In the genomic region with DNA sequence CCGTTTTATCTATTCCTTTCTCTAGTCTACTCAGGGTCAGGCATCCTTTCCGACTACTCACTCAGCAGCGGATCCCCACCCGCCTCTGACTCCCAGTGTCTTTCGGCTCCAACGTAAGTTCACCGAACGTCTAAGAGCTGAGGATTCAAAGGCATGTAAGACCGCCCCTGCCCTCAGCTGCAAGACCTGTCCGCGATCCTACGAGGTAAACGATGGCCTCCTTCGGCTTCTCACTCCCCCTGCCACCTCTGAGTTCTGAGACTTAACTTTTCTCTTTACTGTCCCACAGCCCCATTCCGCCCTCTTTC, we compare ENCODE assay signal across 8 cellular contexts. TPM values are rescaled to one million over a fixed set of nuclear protein-coding genes. Genes with fewer than 3 reads are reported as not detected.
DNase-seq lines count a peak whose midpoint lies in the region; ATAC-seq and TF ChIP-seq lines count a peak whose summit lies in the region.

No MANE protein-coding gene starts in this region.

- peak overlapping the region; percentile 97 for H3K4me3 Mint-ChIP-seq in activated CD4-positive, alpha-beta T cell treated with anti-CD3 and anti-CD28 coated beads for 36 hours

- H3K9me3 ChIP-seq in IMR-90 (ENCODE audit: control insufficient read depth, insufficient read depth, low read length) (no peaks in the 10 kb centered on the region), colonic mucosa (no peaks in the 10 kb centered on the region), neural cell (ENCODE audit: low read length) (no peaks in the 10 kb centered on the region)

- peak overlapping the region; percentile 94 for H4K5ac ChIP-seq in IMR-90 (ENCODE audit: low read depth, low read length)

- TF ChIP-seq RAD21 in IMR-90 (IDR thresholded peaks at IDR 0.05; ENCODE audit: low read length) (no peak), neural cell (conservative IDR thresholded peaks at IDR 0.05) (no peak)

- H4K91ac ChIP-seq in IMR-90 (ENCODE audit: insufficient read depth, low read depth, low read length) = peak overlapping the region; percentile 77

- intact Hi-C loops in activated CD4-positive, alpha-beta T cell treated with anti-CD3 and anti-CD28 coated beads for 36 hours (cut with DNase I, micrococcal nuclease) = loop anchor here (1.0 to 5.0 kb wide), 12 partner anchors 7 to 1436 kb away; a partner anchor contains a TSS
- intact Hi-C loops in IMR-90 (cut with micrococcal nuclease) (loop anchor here (1.0 to 5.0 kb wide), 5 partner anchors 27 to 166 kb away; a partner anchor contains a TSS), colonic mucosa (cut with DNase I) (loop anchor here (10.0 kb wide), 1 partner anchor 153 kb away; no protein-coding TSS in a partner anchor)

- H3K56ac ChIP-seq in IMR-90 (ENCODE audit: extremely low read depth, insufficient read depth, low read length) = peak overlapping the region; percentile 73

- H3K4me1 ChIP-seq in IMR-90 (ENCODE audit: control insufficient read depth, insufficient read depth, low read length) = no peaks in the 10 kb centered on the region
- H3K4me1 ChIP-seq in colonic mucosa = no peaks in the 10 kb centered on the region

- H3K9ac ChIP-seq in IMR-90 (ENCODE audit: low read depth, low read length) (peak overlapping the region; percentile 98), colonic mucosa (ENCODE audit: low read depth in 2 of 2, low read length in 2 of 2) (peak overlapping the region; percentile 93 to 95), neural cell (ENCODE audit: low read length) (peak overlapping the region; percentile 83)

- no peaks in the 10 kb centered on the region for H3K9me1 ChIP-seq in IMR-90 (ENCODE audit: insufficient read depth, low read length)

- peak overlapping the region; percentile 95 for H2AK5ac ChIP-seq in IMR-90 (ENCODE audit: low read depth, low read length)

- dilution Hi-C loops in IMR-90 (cut with HindIII; ENCODE audit: low sequenced_read_pairs, unreplicated experiment) = no loop called here

- peaks cover 52% of the 10 kb centered on the region for H3K36me3 Mint-ChIP-seq in activated CD4-positive, alpha-beta T cell treated with anti-CD3 and anti-CD28 coated beads for 36 hours (ENCODE audit: low read depth)

- peak overlapping the region; percentile 98 for H3K27ac Mint-ChIP-seq in activated CD4-positive, alpha-beta T cell treated with anti-CD3 and anti-CD28 coated beads for 36 hours

- H3K79me1 ChIP-seq in IMR-90 (ENCODE audit: low read depth in 1 of 2, low read length in 2 of 2) = peaks cover 20 to 29% of the 10 kb centered on the region in 2 experiments

- H3K27ac ChIP-seq in IMR-90 (ENCODE audit: insufficient read depth, low read length) (peak overlapping the region; percentile 94), colonic mucosa (peak overlapping the region; percentile 96), neural cell (ENCODE audit: low read length) (peak overlapping the region; percentile 73)

- H3K36me3 ChIP-seq in IMR-90 (ENCODE audit: control insufficient read depth, insufficient read depth, low read length) (peaks cover 19% of the 10 kb centered on the region), colonic mucosa (peaks cover 17% of the 10 kb centered on the region), neural cell (ENCODE audit: insufficient read depth, low read length) (peaks cover 8% of the 10 kb centered on the region)

- no peaks in the 10 kb centered on the region for H3K9me3 Mint-ChIP-seq in activated CD4-positive, alpha-beta T cell treated with anti-CD3 and anti-CD28 coated beads for 36 hours (ENCODE audit: low read depth)

- no peaks in the 10 kb centered on the region for H3K9me2 ChIP-seq in neural cell (ENCODE audit: insufficient read depth, low read length)

- peak overlapping the region; percentile 97 for H3K4ac ChIP-seq in IMR-90 (ENCODE audit: low read depth, low read length)

- peak overlapping the region; percentile 82 for H3K23ac ChIP-seq in IMR-90 (ENCODE audit: low read depth, low read length)

- H2AFZ ChIP-seq in IMR-90 (replicated peaks; ENCODE audit: low read length, poor library complexity) (peak overlapping the region; percentile 97), neural cell (ENCODE audit: low read depth, low read length) (peak overlapping the region; percentile 61)

- TF ChIP-seq CTCF in IMR-90 (conservative IDR thresholded peaks at IDR 0.05; ENCODE audit: low read depth, low read length) (no peak), colonic mucosa (IDR thresholded peaks at IDR 0.05) (no peak), neural cell (IDR thresholded peaks at IDR 0.05; ENCODE audit: poor library complexity, severe bottlenecking) (no peak)

- BruUV-seq in IMR-90 (replicated peaks; lab: Mats Ljungman, UMichigan) = no TSS peak

- H4K8ac ChIP-seq in IMR-90 (ENCODE audit: low read depth in 2 of 2, low read length in 2 of 2) = peak overlapping the region; percentile 78 to 99

- H3K4me2 ChIP-seq in IMR-90 (ENCODE audit: low read depth, low read length) (peak overlapping the region; percentile 93), neural cell (ENCODE audit: low read length) (peak overlapping the region; percentile 65)

- DNase-seq in activated CD4-positive, alpha-beta T cell treated with anti-CD3 and anti-CD28 coated beads for 36 hours = no peak
- no peak for DNase-seq in activated CD4-positive, alpha-beta T cell treated with anti-CD3 and anti-CD28 coated beads, Interleukin-2, amount 50 U/mL, for 1 hour
- DNase-seq in IMR-90 (no peak), colonic mucosa (no peak), NCI-H2171 treated with DMSO at 0.1 percent for 48 hours (lab: John Stamatoyannopoulos, UW) (no peak)

- H2BK120ac ChIP-seq in IMR-90 (ENCODE audit: low read depth, low read length) = peak overlapping the region; percentile 41

- no peak overlapping the region for H2BK15ac ChIP-seq in IMR-90 (ENCODE audit: low read depth, low read length)

- H3K4me3 ChIP-seq in IMR-90 (ENCODE audit: insufficient read depth, low read depth, low read length) (peak overlapping the region; percentile 94), colonic mucosa (peak overlapping the region; percentile 89), neural cell (ENCODE audit: low read length) (peak overlapping the region; percentile 93)

- peak overlapping the region; percentile 95 for H3K14ac ChIP-seq in IMR-90 (replicated peaks; ENCODE audit: low read depth, low read length)

- peaks cover 11% of the 10 kb centered on the region for H3K79me2 ChIP-seq in neural cell (replicated peaks; ENCODE audit: insufficient read depth, low read length)

- WGBS in IMR-90 (ENCODE audit: extremely low coverage in 2 of 2, insufficient read length in 1 of 2), 2 experiments = 0% methylated on average over 14 of the region's 15 CpGs; no CpG with 5 or more reads in 1 of the 2 experiments

- TF ChIP-seq POLR2A in IMR-90 (IDR thresholded peaks at IDR 0.05; ENCODE audit: low read depth, low read length) = no peak

- H3K27me3 ChIP-seq in IMR-90 (ENCODE audit: control insufficient read depth, insufficient read depth, low read length) = no peaks in the 10 kb centered on the region
- H3K27me3 ChIP-seq in colonic mucosa = no peaks in the 10 kb centered on the region
- no peaks in the 10 kb centered on the region for H3K27me3 ChIP-seq in neural cell (ENCODE audit: insufficient read depth, low read depth, low read length)

- peak; percentile 13 for ATAC-seq in activated CD4-positive, alpha-beta T cell treated with anti-CD3 and anti-CD28 coated beads for 36 hours
- ATAC-seq in IMR-90 (ENCODE audit: low read depth) (peak; percentile 10), GM19324 (IDR thresholded peaks at IDR 0.05; ENCODE audit: low FRiP score, unreplicated experiment) (no peak), HG03108 (IDR thresholded peaks at IDR 0.05; ENCODE audit: unreplicated experiment) (no peak)

- no peaks in the 10 kb centered on the region for H3K27me3 Mint-ChIP-seq in activated CD4-positive, alpha-beta T cell treated with anti-CD3 and anti-CD28 coated beads for 36 hours

- peak overlapping the region; percentile 99 for H2AK9ac ChIP-seq in IMR-90 (replicated peaks; ENCODE audit: low read depth, low read length, poor library complexity)

- CTCF ChIA-PET in activated CD4-positive, alpha-beta T cell treated with anti-CD3 and anti-CD28 coated beads for 36 hours (lab: Charles Lee) = interaction anchor here (0.9 to 7.2 kb wide), 16 partner anchors 8 to 169 kb away, joined by 3 to 84 read pairs (median 8); a partner anchor contains a TSS
- CTCF ChIA-PET in IMR-90 (lab: Yijun Ruan, JAX) = interaction anchor here (1.6 kb wide), 1 partner anchor 34 kb away, joined by 7 read pairs; no protein-coding TSS in a partner anchor

- peaks cover 44% of the 10 kb centered on the region for H3K4me1 Mint-ChIP-seq in activated CD4-positive, alpha-beta T cell treated with anti-CD3 and anti-CD28 coated beads for 36 hours

- no peak overlapping the region for H2BK20ac ChIP-seq in IMR-90 (ENCODE audit: low read depth, low read length)

- H3K18ac ChIP-seq in IMR-90 (ENCODE audit: low read depth, low read length) = peak overlapping the region; percentile 37; the same call in 1 of the 2 replicates

- no peaks in the 10 kb centered on the region for H4K20me1 ChIP-seq in IMR-90 (ENCODE audit: insufficient read depth, low read length)
- no peaks in the 10 kb centered on the region for H4K20me1 ChIP-seq in neural cell (ENCODE audit: insufficient read depth)

- POLR2A ChIA-PET in activated CD4-positive, alpha-beta T cell treated with anti-CD3 and anti-CD28 coated beads for 36 hours (lab: Charles Lee) = interaction anchor here (0.6 to 3.1 kb wide), 20 partner anchors 8 to 755 kb away, joined by 3 to 95 read pairs (median 5); a partner anchor contains a TSS
- POLR2A ChIA-PET in IMR-90 (lab: Charles Lee; ENCODE audit: unreplicated experiment) = interaction anchor here (0.7 to 2.3 kb wide), 5 partner anchors 12 to 63 kb away, joined by 3 to 13 read pairs (median 3); no protein-coding TSS in a partner anchor

- no peak for TF ChIP-seq EP300 in neural cell (conservative IDR thresholded peaks at IDR 0.05; ENCODE audit: poor library complexity, severe bottlenecking)

- H2BK5ac ChIP-seq in IMR-90 (ENCODE audit: low read depth, low read length, poor library complexity, severe bottlenecking) = peak overlapping the region; percentile 82

- in situ Hi-C loops in IMR-90 (cut with MboI; ENCODE audit: low sequenced_read_pairs) = no loop called here

- peaks cover 2% of the 10 kb centered on the region for H3F3A ChIP-seq in neural cell (ENCODE audit: insufficient read depth, low read length, poor library complexity, severe bottlenecking)

RNA-seq across cellular contexts. Expression of a gene that starts 0.3 kb away (rescaled TPM):
- total RNA-seq in activated CD4-positive, alpha-beta T cell treated with anti-CD3 and anti-CD28 coated beads for 36 hours = 100 to 1,000 TPM; 106 to 129 TPM
- 51.6 and 83.6 TPM in 2 replicates for total RNA-seq in IMR-90 (2012; rRNA removed)
- 97.3 and 129 TPM in 2 replicates for polyA plus RNA-seq in IMR-90 (2012; rRNA removed)
- polyA plus RNA-seq in IMR-90 (2012; cell fraction: cytosol; rRNA removed) = 64.1 and 109 TPM in 2 replicates
- polyA plus RNA-seq in IMR-90 (2012; cell fraction: nucleus; rRNA removed; ENCODE audit: low replicate concordance) = 30.0 and 85.6 TPM in 2 replicates
- 10 to 100 TPM; 68.7 to 75.3 TPM for total RNA-seq in colonic mucosa
- 84.2 and 109 TPM in 2 replicates for polyA plus RNA-seq in neural cell
- polyA minus RNA-seq in neural cell = 30.7 and 34.5 TPM in 2 replicates

RNA-seq across cellular contexts. Expression of a gene that starts 23.1 kb away (rescaled TPM):
- total RNA-seq in activated CD4-positive, alpha-beta T cell treated with anti-CD3 and anti-CD28 coated beads for 36 hours = 10 to 100 TPM; 11.8 to 12.4 TPM
- total RNA-seq in IMR-90 (2012; rRNA removed) = 0.56 and 0.90 TPM in 2 replicates
- polyA plus RNA-seq in IMR-90 (2012; rRNA removed) = 1.2 and 1.6 TPM in 2 replicates
- 0.18 and 0.74 TPM in 2 replicates for polyA plus RNA-seq in IMR-90 (2012; cell fraction: cytosol; rRNA removed)
- polyA plus RNA-seq in IMR-90 (2012; cell fraction: nucleus; rRNA removed; ENCODE audit: low replicate concordance) = 9.6 and 10.6 TPM in 2 replicates
- total RNA-seq in colonic mucosa = 1 to 10 TPM; 3.7 to 5.4 TPM
- 103 and 125 TPM in 2 replicates for polyA plus RNA-seq in neural cell
- polyA minus RNA-seq in neural cell = 68.8 and 84.2 TPM in 2 replicates

Comparison
In these comparisons a context has a peak if more than half of its experiments do, and no peak if none do; other contexts are left out.
1. ATAC-seq: peak in activated CD4-positive, alpha-beta T cell treated with anti-CD3 and anti-CD28 coated beads for 36 hours (single experiment) and IMR-90 (single experiment); none in GM19324 (single experiment) and HG03108 (single experiment).
2. Peak in every context shown above with its lines, with median percentiles within 50 percentile points of each other: H3K27ac ChIP-seq, H3K4me3 ChIP-seq and H3K9ac ChIP-seq.